Comparison of ENCODE assay signal across 1 cellular context in the genomic region with DNA sequence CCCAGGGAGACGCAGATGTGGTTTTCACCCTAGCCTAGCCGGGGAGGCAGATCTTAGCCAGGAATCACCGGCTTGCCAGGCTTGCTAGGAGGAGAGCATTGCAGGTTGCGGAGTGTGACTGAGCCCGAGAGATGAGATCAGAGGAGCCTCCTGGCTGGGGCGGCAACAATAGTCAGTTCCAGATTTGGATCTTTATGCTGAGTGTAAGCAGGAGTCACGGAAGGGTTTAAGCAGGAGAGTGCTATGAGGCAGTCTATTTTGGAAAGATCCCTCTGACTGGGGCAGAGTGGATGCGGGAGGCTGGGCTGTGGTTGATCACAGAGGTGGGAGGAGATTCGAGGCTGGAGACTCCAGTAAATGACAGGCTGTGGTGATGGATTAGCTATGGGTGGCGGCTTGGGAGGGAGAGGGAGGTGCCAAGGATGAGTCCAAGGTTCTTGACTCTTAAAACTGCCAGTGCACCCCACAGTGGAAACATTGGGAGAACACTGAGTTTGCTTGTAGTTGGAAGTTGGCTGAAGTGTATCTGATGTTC.
TF ChIP-seq lines count a peak whose summit lies in the region.

No MANE protein-coding gene starts in this region.

TF ChIP-seq in HEK293, 187 proteins besides CTCF, POLR2A, EP300 and RAD21 (continued from another document):
- TF ChIP-seq GLIS2 (tag by site-specific recombination; IDR thresholded peaks at IDR 0.05) = 0 out of 2 replicates have a peak, but pooled peaks have one; percentile 19
- peak; percentile 34 for TF ChIP-seq ZNF660 (tag by site-specific recombination; IDR thresholded peaks at IDR 0.05)
- TF ChIP-seq ZFP69B (tag by site-specific recombination; IDR thresholded peaks at IDR 0.05) = 0 out of 2 replicates have a peak, but pooled peaks have one; percentile 22
- TF ChIP-seq ZBTB17 (tag by site-specific recombination; IDR thresholded peaks at IDR 0.05) = peak; percentile 98
- TF ChIP-seq ZNF184 (tag by site-specific recombination; IDR thresholded peaks at IDR 0.05) = no peak
- TF ChIP-seq KLF1 (tag by site-specific recombination; IDR thresholded peaks at IDR 0.05) = peak; percentile 40; the same call in 1 of the 2 replicates
- TF ChIP-seq ZNF18 (tag by site-specific recombination; IDR thresholded peaks at IDR 0.05) = no peak
- no peak for TF ChIP-seq ZNF311 (tag by site-specific recombination; IDR thresholded peaks at IDR 0.05; ENCODE audit: borderline replicate concordance)
- TF ChIP-seq GLIS1 (tag by site-specific recombination; IDR thresholded peaks at IDR 0.05) = peak; percentile 72
- peak; percentile 82 for TF ChIP-seq ZBTB20 (tag by site-specific recombination; IDR thresholded peaks at IDR 0.05)
- TF ChIP-seq ZNF600 (tag by site-specific recombination; IDR thresholded peaks at IDR 0.05) = peak; percentile 99
- TF ChIP-seq, protein P1, sequence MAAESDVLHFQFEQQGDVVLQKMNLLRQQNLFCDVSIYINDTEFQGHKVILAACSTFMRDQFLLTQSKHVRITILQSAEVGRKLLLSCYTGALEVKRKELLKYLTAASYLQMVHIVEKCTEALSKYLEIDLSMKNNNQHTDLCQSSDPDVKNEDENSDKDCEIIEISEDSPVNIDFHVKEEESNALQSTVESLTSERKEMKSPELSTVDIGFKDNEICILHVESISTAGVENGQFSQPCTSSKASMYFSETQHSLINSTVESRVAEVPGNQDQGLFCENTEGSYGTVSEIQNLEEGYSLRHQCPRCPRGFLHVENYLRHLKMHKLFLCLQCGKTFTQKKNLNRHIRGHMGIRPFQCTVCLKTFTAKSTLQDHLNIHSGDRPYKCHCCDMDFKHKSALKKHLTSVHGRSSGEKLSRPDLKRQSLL (tag by site-specific recombination; IDR thresholded peaks at IDR 0.05) = 0 out of 2 replicates have a peak, but pooled peaks have one; percentile 10
- peak; percentile 57 for TF ChIP-seq PATZ1 (tag by site-specific recombination; IDR thresholded peaks at IDR 0.05)
- TF ChIP-seq PRDM4 (tag by site-specific recombination; IDR thresholded peaks at IDR 0.05) = peak; percentile 77
- TF ChIP-seq SP7 (tag by site-specific recombination; IDR thresholded peaks at IDR 0.05) = peak; percentile 93
- peak; percentile 34; the same call in 1 of the 2 replicates for TF ChIP-seq ZIC2 (tag by site-specific recombination; IDR thresholded peaks at IDR 0.05)
- peak; percentile 25; the same call in 1 of the 2 replicates for TF ChIP-seq ZNF394 (tag by site-specific recombination; IDR thresholded peaks at IDR 0.05; ENCODE audit: borderline replicate concordance)
- 0 out of 2 replicates have a peak, but pooled peaks have one; percentile 26 for TF ChIP-seq EGR2 (tag by site-specific recombination; IDR thresholded peaks at IDR 0.05; ENCODE audit: low read depth)
- peak; percentile 32; the same call in 1 of the 2 replicates for TF ChIP-seq ZEB2 (tag by site-specific recombination; IDR thresholded peaks at IDR 0.05)
- TF ChIP-seq ZBTB8A (tag by site-specific recombination; IDR thresholded peaks at IDR 0.05) = no peak
- TF ChIP-seq ZNF121 (tag by site-specific recombination; IDR thresholded peaks at IDR 0.05) = no peak
- no peak for TF ChIP-seq GFI1B (tag by site-specific recombination; IDR thresholded peaks at IDR 0.05)
- TF ChIP-seq, protein P2, sequence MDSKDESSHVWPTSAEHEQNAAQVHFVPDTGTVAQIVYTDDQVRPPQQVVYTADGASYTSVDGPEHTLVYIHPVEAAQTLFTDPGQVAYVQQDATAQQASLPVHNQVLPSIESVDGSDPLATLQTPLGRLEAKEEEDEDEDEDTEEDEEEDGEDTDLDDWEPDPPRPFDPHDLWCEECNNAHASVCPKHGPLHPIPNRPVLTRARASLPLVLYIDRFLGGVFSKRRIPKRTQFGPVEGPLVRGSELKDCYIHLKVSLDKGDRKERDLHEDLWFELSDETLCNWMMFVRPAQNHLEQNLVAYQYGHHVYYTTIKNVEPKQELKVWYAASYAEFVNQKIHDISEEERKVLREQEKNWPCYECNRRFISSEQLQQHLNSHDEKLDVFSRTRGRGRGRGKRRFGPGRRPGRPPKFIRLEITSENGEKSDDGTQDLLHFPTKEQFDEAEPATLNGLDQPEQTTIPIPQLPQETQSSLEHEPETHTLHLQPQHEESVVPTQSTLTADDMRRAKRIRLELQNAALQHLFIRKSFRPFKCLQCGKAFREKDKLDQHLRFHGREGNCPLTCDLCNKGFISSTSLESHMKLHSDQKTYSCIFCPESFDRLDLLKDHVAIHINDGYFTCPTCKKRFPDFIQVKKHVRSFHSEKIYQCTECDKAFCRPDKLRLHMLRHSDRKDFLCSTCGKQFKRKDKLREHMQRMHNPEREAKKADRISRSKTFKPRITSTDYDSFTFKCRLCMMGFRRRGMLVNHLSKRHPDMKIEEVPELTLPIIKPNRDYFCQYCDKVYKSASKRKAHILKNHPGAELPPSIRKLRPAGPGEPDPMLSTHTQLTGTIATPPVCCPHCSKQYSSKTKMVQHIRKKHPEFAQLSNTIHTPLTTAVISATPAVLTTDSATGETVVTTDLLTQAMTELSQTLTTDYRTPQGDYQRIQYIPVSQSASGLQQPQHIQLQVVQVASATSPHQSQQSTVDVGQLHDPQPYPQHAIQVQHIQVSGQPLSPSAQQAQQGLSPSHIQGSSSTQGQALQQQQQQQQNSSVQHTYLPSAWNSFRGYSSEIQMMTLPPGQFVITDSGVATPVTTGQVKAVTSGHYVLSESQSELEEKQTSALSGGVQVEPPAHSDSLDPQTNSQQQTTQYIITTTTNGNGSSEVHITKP (tag by site-specific recombination; IDR thresholded peaks at IDR 0.05) = peak; percentile 82
- peak; percentile 67 for TF ChIP-seq ZNF366 (tag by site-specific recombination; conservative IDR thresholded peaks at IDR 0.05)
- peak; percentile 80 for TF ChIP-seq SP2 (tag by site-specific recombination; IDR thresholded peaks at IDR 0.05)
- TF ChIP-seq ZNF341 (tag by site-specific recombination; IDR thresholded peaks at IDR 0.05; ENCODE audit: low read depth) = peak; percentile 75
